ENCODE assay signal across 22 cellular contexts in the genomic region with DNA sequence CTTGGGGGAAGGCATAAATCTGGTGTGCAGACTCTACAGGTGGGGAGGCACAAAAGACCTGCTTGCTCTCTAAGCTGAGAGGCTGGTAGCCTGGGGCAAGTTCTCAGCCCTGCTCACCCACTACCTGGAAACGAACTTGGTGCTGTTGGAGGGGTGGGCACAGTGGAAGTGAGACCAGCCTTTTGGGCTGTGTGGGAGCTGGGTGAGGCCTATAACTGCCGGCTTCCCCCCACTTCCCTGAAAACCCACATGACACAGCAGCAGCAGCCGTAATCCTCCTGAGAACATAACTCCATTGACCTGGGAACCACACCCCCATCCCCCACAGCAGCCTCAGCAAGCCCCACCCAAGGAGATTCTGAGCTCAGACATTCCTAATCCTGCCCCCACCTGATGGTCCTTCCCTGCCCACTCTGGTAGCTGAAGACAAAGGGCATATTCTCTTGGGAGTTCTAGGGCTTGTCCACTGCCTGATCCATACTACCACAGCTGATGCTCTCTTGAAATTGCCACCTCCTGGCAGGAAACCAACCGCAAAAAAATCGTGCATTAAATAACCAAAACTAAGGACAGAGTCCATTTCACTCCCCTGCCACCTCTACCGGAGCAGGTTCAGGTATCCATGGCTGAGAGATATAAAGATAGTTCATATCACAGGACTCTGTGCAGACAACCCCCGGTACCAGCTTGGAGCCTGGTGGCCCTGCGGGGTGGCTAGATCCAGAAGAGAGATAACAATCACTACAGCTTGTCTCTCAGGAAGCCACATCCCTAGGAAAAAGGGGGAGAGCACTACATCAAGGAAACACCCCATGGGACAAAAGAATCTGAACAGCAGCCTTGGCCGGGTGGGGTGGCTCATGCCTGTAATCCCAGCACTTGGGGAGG.
"Had no signal": no experiment of that assay in that cellular context is flagged by ENCODE, and none has a peak within 500 bp of the region (broad histone marks: within the 10 kb centered on the region; RNA-seq: fewer than 3 reads in every experiment).

No MANE protein-coding gene starts in this region.

- H3K36me3 Mint-ChIP-seq: mesothelial cell of epicardium, type B pancreatic cell had no signal

- DNase-seq: activated B cell treated with CpG ODN at 0.5 μM for 24 hours; activated CD4-positive, alpha-beta T cell treated with anti-CD3 and anti-CD28 coated beads for 48 hours; activated CD8-positive, alpha-beta memory T cell treated with anti-CD3 and anti-CD28 coated beads, Interleukin-2, amount 50 U/mL, for 48 hours; activated gamma-delta T cell; activated naive CD4-positive, alpha-beta T cell treated with anti-CD3 and anti-CD28 coated beads, Interleukin-2, amount 50 U/mL, for 16 hours; activated naive CD8-positive, alpha-beta T cell treated with anti-CD3 and anti-CD28 coated beads, Interleukin-2, amount 50 U/mL, for 24 hours; cortex of kidney; erythroblast; foreskin keratinocyte; left lung; mammary epithelial cell; naive thymus-derived CD8-positive, alpha-beta T cell; ovary; stimulated activated CD4-positive, alpha-beta T cell treated with anti-CD3 and anti-CD28 coated beads, Interleukin-2, amount 100 ng/mL, for 48 hours; stimulated activated CD8-positive, alpha-beta memory T cell treated with anti-CD3 and anti-CD28 coated beads, Interleukin-4, amount 100 ng/mL, for 48 hours; stimulated activated naive CD4-positive, alpha-beta T cell; T-helper 9 cell had no signal

- H3K4me1 ChIP-seq: foreskin keratinocyte, left lung, prostate gland had no signal

- H3K9me3 ChIP-seq: ovary, prostate gland had no signal

- H3K27ac ChIP-seq: cardiac muscle cell, foreskin keratinocyte, left lung, ovary, prostate gland, thoracic aorta had no signal

- H3K4me1 Mint-ChIP-seq: activated B cell treated with CpG ODN at 0.5 μM for 24 hours, mesothelial cell of epicardium had no signal

- H3K36me3 ChIP-seq: cardiac muscle cell, left lung, ovary, prostate gland, thoracic aorta had no signal

- H3K27me3 Mint-ChIP-seq: type B pancreatic cell had no signal

- H3K27ac Mint-ChIP-seq: activated B cell treated with CpG ODN at 0.5 μM for 24 hours; activated naive CD8-positive, alpha-beta T cell treated with anti-CD3 and anti-CD28 coated beads, Interleukin-2, amount 50 U/mL, for 24 hours; mesothelial cell of epicardium; naive thymus-derived CD8-positive, alpha-beta T cell; type B pancreatic cell had no signal

- ATAC-seq: activated naive CD8-positive, alpha-beta T cell treated with anti-CD3 and anti-CD28 coated beads, Interleukin-2, amount 50 U/mL, for 24 hours; foreskin keratinocyte; left lung; naive thymus-derived CD8-positive, alpha-beta T cell had no signal

- H3K4me3 Mint-ChIP-seq: activated B cell treated with CpG ODN at 0.5 μM for 24 hours; activated naive CD8-positive, alpha-beta T cell treated with anti-CD3 and anti-CD28 coated beads, Interleukin-2, amount 50 U/mL, for 24 hours; mesothelial cell of epicardium; naive thymus-derived CD8-positive, alpha-beta T cell; type B pancreatic cell had no signal

- H3K27me3 ChIP-seq: cardiac muscle cell, foreskin keratinocyte, left lung, ovary had no signal

- H3K4me3 ChIP-seq: cardiac muscle cell, left lung, ovary, prostate gland, thoracic aorta had no signal
